ENCODE assay signal across 32 cellular contexts in genomic region chr1:89322402-89322801, GRCh38. TPM values are rescaled to one million over a fixed set of nuclear protein-coding genes. Genes with fewer than 3 reads are reported as not detected.
"Had no signal": no experiment of that assay in that cellular context is flagged by ENCODE, and none has a peak within 500 bp of the region (broad histone marks: within the 10 kb centered on the region; RNA-seq: fewer than 3 reads in every experiment).

No MANE protein-coding gene starts in this region.

- H3K27me3 ChIP-seq: body of pancreas, cardiac muscle cell, esophagus muscularis mucosa, gastroesophageal sphincter had no signal

- H3K4me3 ChIP-seq: body of pancreas, cardiac muscle cell, esophagus muscularis mucosa, gastroesophageal sphincter had no signal

- H3K36me3 ChIP-seq: cardiac muscle cell, esophagus muscularis mucosa, gastroesophageal sphincter, WERI-Rb-1 had no signal

- H3K9me3 ChIP-seq: body of pancreas had no signal

- ATAC-seq: activated CD4-positive, CD25-positive, alpha-beta regulatory T cell treated with anti-CD3 and anti-CD28 coated beads, Interleukin-2, amount 50 U/mL, for 24 hours; activated CD8-positive, alpha-beta T cell treated with anti-CD3 and anti-CD28 coated beads for 36 hours; activated T-cell treated with anti-CD3 and anti-CD28 coated beads, Interleukin-2, amount 50 U/mL, for 4 hours; activated T-helper 17 cell treated with anti-CD3 and anti-CD28 coated beads, Interleukin-2, amount 50 U/mL, for 72 hours; body of pancreas; effector memory CD8-positive, alpha-beta T cell; gastroesophageal sphincter; T-helper 17 cell had no signal

- H3K27ac ChIP-seq: body of pancreas, cardiac muscle cell, esophagus muscularis mucosa, gastroesophageal sphincter, WERI-Rb-1 had no signal

- DNase-seq: activated B cell treated with CpG ODN at 0.5 μM for 24 hours; activated CD4-positive, alpha-beta T cell treated with anti-CD3 and anti-CD28 coated beads for 48 hours; activated CD4-positive, alpha-beta T cell treated with anti-CD3 and anti-CD28 coated beads, Interleukin-2, amount 50 U/mL, for 1 hour; activated CD4-positive, alpha-beta T cell treated with anti-CD3 and anti-CD28 coated beads, Interleukin-2, amount 50 U/mL, for 48 hours; activated CD8-positive, alpha-beta memory T cell treated with anti-CD3 and anti-CD28 coated beads for 24 hours; activated CD8-positive, alpha-beta T cell treated with anti-CD3 and anti-CD28 coated beads for 36 hours; activated effector memory CD4-positive, alpha-beta T cell treated with Interleukin-2 at 50 U/mL for 16 hours; activated gamma-delta T cell treated with Interleukin-2 at 50 U/mL for 16 hours; activated naive CD4-positive, alpha-beta T cell treated with anti-CD3 and anti-CD28 coated beads, Interleukin-2, amount 50 U/mL, for 16 hours; activated naive CD4-positive, alpha-beta T cell treated with Interleukin-2 at 50 U/mL for 16 hours; activated T-cell treated with anti-CD3 and anti-CD28 coated beads, Interleukin-2, amount 50 U/mL, for 4 hours; amniotic stem cell; anterior cingulate cortex; body of pancreas; cortex of kidney; dermis blood vessel endothelial cell; effector CD4-positive, alpha-beta T cell; effector memory CD8-positive, alpha-beta T cell; erythroblast; foreskin melanocyte; T-helper 1 cell; T-helper 17 cell; T1000; WERI-Rb-1 had no signal

- H3K4me1 ChIP-seq: body of pancreas had no signal

RNA-seq across cellular contexts. Expression of gene GBP6, which starts 41.5 kb away (rescaled TPM):
- total RNA-seq: activated B cell treated with CpG ODN at 0.5 μM for 24 hours, body of pancreas, chondrocyte, fibroblast of villous mesenchyme, glomerular endothelial cell had no signal

RNA-seq across cellular contexts. Expression of gene GBP5, which starts 49.7 kb away (rescaled TPM):
- total RNA-seq: chondrocyte had no signal
